23 cellular contexts compared by ENCODE assay signal in genomic region chr6:123430966-123431365, GRCh38.
"Had no signal": no experiment of that assay in that cellular context is flagged by ENCODE, and none has a peak within 500 bp of the region (broad histone marks: within the 10 kb centered on the region; RNA-seq: fewer than 3 reads in every experiment).

No MANE protein-coding gene starts in this region.

- H3K9me3 Mint-ChIP-seq: dendritic cell treated with granulocyte-macrophage colony-stimulating factor and Interleukin-4, amounts not matched to agents 40 ng/mL and 50 ng/mL, for 4 days; mesothelial cell of epicardium; neural progenitor cell had no signal

- DNase-seq: effector memory CD8-positive, alpha-beta T cell; immature natural killer cell; left ventricle myocardium inferior; lower lobe of right lung; natural killer cell; occipital lobe; pancreas; right lobe of liver; spleen; stimulated activated naive CD4-positive, alpha-beta T cell; stomach; substantia nigra; transverse colon had no signal

- H2AFZ ChIP-seq: neural progenitor cell had no signal

- H3K27ac ChIP-seq: epithelial cell of prostate, esophagus muscularis mucosa, gastroesophageal sphincter, left ventricle myocardium inferior, lower lobe of right lung, neural progenitor cell, pancreas, right lobe of liver, spleen, stomach, thoracic aorta, transverse colon had no signal

- H3K27me3 ChIP-seq: esophagus muscularis mucosa, gastroesophageal sphincter, neural progenitor cell, pancreas, right lobe of liver, spleen, stomach, transverse colon had no signal

- H3K36me3 Mint-ChIP-seq: immature natural killer cell, memory B cell, mesothelial cell of epicardium, natural killer cell, neural progenitor cell had no signal

- H3K4me3 ChIP-seq: esophagus muscularis mucosa, gastroesophageal sphincter, left ventricle myocardium inferior, lower lobe of right lung, neural progenitor cell, pancreas, right lobe of liver, spleen, stomach, thoracic aorta, transverse colon had no signal

- H3K4me3 Mint-ChIP-seq: dendritic cell treated with granulocyte-macrophage colony-stimulating factor and Interleukin-4, amounts not matched to agents 40 ng/mL and 50 ng/mL, for 4 days; effector memory CD8-positive, alpha-beta T cell; immature natural killer cell; memory B cell; mesothelial cell of epicardium; natural killer cell; neural progenitor cell had no signal

- H3K27ac Mint-ChIP-seq: dendritic cell treated with granulocyte-macrophage colony-stimulating factor and Interleukin-4, amounts not matched to agents 40 ng/mL and 50 ng/mL, for 4 days; effector memory CD8-positive, alpha-beta T cell; immature natural killer cell; memory B cell; mesothelial cell of epicardium; natural killer cell; neural progenitor cell; progenitor cell of endocrine pancreas had no signal

- H3K4me1 ChIP-seq: esophagus muscularis mucosa, gastroesophageal sphincter, lower lobe of right lung, neural progenitor cell, pancreas, right lobe of liver, spleen, stomach, transverse colon had no signal

- H3K9me3 ChIP-seq: esophagus muscularis mucosa, gastroesophageal sphincter, left ventricle myocardium inferior, lower lobe of right lung, pancreas, right lobe of liver, spleen, stomach, thoracic aorta, transverse colon had no signal

- FAIRE-seq: keratinocyte, pancreas had no signal

- H3K36me3 ChIP-seq: esophagus muscularis mucosa, gastroesophageal sphincter, left ventricle myocardium inferior, lower lobe of right lung, neural progenitor cell, pancreas, right lobe of liver, spleen, stomach, thoracic aorta, transverse colon had no signal

- H3K9ac ChIP-seq: neural progenitor cell had no signal

- ATAC-seq: effector memory CD8-positive, alpha-beta T cell; gastroesophageal sphincter; lower lobe of right lung; natural killer cell; pancreas; right lobe of liver had no signal

- H3K4me2 ChIP-seq: neural progenitor cell had no signal

- H3K27me3 Mint-ChIP-seq: dendritic cell treated with granulocyte-macrophage colony-stimulating factor and Interleukin-4, amounts not matched to agents 40 ng/mL and 50 ng/mL, for 4 days; effector memory CD8-positive, alpha-beta T cell; memory B cell; progenitor cell of endocrine pancreas had no signal

- H3K4me1 Mint-ChIP-seq: immature natural killer cell, memory B cell, natural killer cell had no signal
